ENCODE assay signal across 11 cellular contexts in the genomic region with DNA sequence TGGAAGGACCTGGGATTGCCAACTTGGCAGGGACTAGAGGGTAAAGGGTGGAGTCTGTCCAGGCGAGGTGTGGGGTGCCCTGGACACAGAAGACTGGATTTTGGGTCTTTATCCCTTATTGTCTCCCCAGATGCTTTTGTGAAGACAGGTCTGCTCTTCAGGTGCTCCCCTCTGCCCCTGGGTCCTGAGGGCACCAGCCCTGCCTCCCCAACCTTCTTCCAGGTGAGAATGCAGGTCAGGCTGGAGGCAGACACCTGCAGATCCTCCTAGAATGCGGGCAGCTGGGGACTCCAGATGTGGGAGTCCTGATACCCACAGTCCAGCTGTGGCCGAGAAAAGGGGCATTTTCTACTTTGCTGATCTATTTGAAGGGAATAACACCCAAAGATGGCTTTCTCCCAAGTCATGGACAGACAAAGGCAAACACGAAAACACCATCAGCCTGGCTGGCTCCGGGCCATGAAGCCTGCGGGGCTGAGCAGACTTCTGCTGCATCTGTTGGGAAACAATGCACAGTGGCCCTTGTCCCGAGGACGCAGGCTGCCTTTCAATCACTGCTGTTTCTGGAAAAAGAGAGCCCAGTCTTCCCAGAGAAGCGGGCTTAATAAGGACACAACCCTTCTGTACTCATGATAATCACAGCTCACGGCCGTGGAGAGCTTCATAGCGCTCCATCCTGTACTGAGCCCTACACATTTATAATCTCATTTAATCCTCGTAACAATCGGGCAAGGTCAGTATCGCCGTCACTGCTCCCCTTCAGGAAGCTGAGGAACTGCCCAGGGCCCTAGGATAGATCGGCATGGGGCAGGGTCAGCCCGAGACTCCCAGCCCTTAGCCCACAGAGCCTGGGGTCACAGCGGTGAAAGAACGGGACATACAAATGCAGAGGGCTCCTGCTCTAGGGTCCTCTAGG.
DNase-seq lines count a peak whose midpoint lies in the region; ATAC-seq and TF ChIP-seq lines count a peak whose summit lies in the region.
"Had no signal": no experiment of that assay in that cellular context is flagged by ENCODE, and none has a peak within 500 bp of the region (broad histone marks: within the 10 kb centered on the region; RNA-seq: fewer than 3 reads in every experiment).

No MANE protein-coding gene starts in this region.

- H3K36me3 ChIP-seq in brain microvascular endothelial cell (replicated peaks) (no peaks in the 10 kb centered on the region), uterus (no peaks in the 10 kb centered on the region)
- H3K36me3 ChIP-seq: upper lobe of left lung had no signal

- H3K4me3 ChIP-seq in brain microvascular endothelial cell (ENCODE audit: low read depth, low read length): no peak overlapping the region
- no peak overlapping the region for H3K4me3 ChIP-seq in uterus
- H3K4me3 ChIP-seq: upper lobe of left lung had no signal

- H3K4me3 Mint-ChIP-seq in brain: peak overlapping the region in 1 of 5 experiments; percentile 41
- H3K4me3 Mint-ChIP-seq: CD4-positive, CD25-positive, alpha-beta regulatory T cell had no signal

- TF ChIP-seq CTCF in brain (conservative IDR thresholded peaks at IDR 0.05) (no peak), brain microvascular endothelial cell (IDR thresholded peaks at IDR 0.05; ENCODE audit: low read depth, low read length, missing control alignments) (no peak), uterus (IDR thresholded peaks at IDR 0.05) (no peak)

- peaks cover 62% of the 10 kb centered on the region for H3K4me1 Mint-ChIP-seq in brain

- DNase-seq in COLO829 (ENCODE audit: low spot score): peak; percentile 92
- DNase-seq in NCI-H2029 (lab: John Stamatoyannopoulos, UW): peak; percentile 38
- DNase-seq in mesenteric fat pad (ENCODE audit: low spot score): peak; percentile 37
- DNase-seq in brain microvascular endothelial cell: no peak
- no peak for DNase-seq in uterus
- DNase-seq in activated gamma-delta T cell (lab: John Stamatoyannopoulos, UW): no peak
- DNase-seq: CD4-positive, CD25-positive, alpha-beta regulatory T cell; stimulated activated CD4-positive, alpha-beta T cell treated with anti-CD3 and anti-CD28 coated beads, Interleukin-4, amount 100 ng/mL, for 4 hours had no signal

- intact Hi-C loops in uterus (cut with DNase I; ENCODE audit: low total_unique reads): no loop called here

- no peak for ATAC-seq in GM21737 (IDR thresholded peaks at IDR 0.05; ENCODE audit: unreplicated experiment)

- peaks cover 4% of the 10 kb centered on the region for H3K27me3 Mint-ChIP-seq in brain

- peak overlapping the region in 4 of 5 experiments; percentile 73 to 93 (median 84) for H3K27ac Mint-ChIP-seq in brain

- no peaks in the 10 kb centered on the region for H3K9me3 ChIP-seq in uterus
- H3K9me3 ChIP-seq: upper lobe of left lung had no signal

- no peaks in the 10 kb centered on the region for H3K4me1 ChIP-seq in uterus

- in situ Hi-C loops in brain microvascular endothelial cell (cut with HindIII; ENCODE audit: low pct_ligation_motif_present, low sequenced_read_pairs): no loop called here

- no peaks in the 10 kb centered on the region for H3K9me3 Mint-ChIP-seq in brain
- H3K9me3 Mint-ChIP-seq: CD4-positive, CD25-positive, alpha-beta regulatory T cell had no signal

- no peaks in the 10 kb centered on the region for H3K36me3 Mint-ChIP-seq in brain
- H3K36me3 Mint-ChIP-seq: CD4-positive, CD25-positive, alpha-beta regulatory T cell had no signal

- no peak for TF ChIP-seq POLR2A in uterus (IDR thresholded peaks at IDR 0.05)

- H3K27ac ChIP-seq in brain microvascular endothelial cell (no peak overlapping the region), uterus (no peak overlapping the region)
- H3K27ac ChIP-seq: upper lobe of left lung had no signal

- H3K27me3 ChIP-seq in brain microvascular endothelial cell (replicated peaks) (peaks cover 13% of the 10 kb centered on the region), uterus (peaks cover 0 to 4% of the 10 kb centered on the region in 2 donors)
- H3K27me3 ChIP-seq: upper lobe of left lung had no signal

Comparison
In these comparisons a context has a peak if more than half of its experiments do, and no peak if none do; other contexts are left out.
1. DNase-seq: peak in COLO829 (single experiment), NCI-H2029 (single experiment) and mesenteric fat pad (single experiment); none in brain microvascular endothelial cell (single experiment), uterus (0 of 2) and activated gamma-delta T cell (single experiment).